In genomic region chr9:121298689-121299112, GRCh38 we compare ENCODE assay signal across 9 cellular contexts. TPM values are rescaled to one million over a fixed set of nuclear protein-coding genes. Genes with fewer than 3 reads are reported as not detected.
DNase-seq lines count a peak whose midpoint lies in the region; ATAC-seq, FAIRE-seq and TF ChIP-seq lines count a peak whose summit lies in the region.
"Had no signal": no experiment of that assay in that cellular context is flagged by ENCODE, and none has a peak within 500 bp of the region (broad histone marks: within the 10 kb centered on the region; RNA-seq: fewer than 3 reads in every experiment).

No MANE protein-coding gene starts in this region.

- H3K4me3 ChIP-seq in Panc1 (ENCODE audit: low read depth in 2 of 2, low read length in 2 of 2) (peak overlapping the region; percentile 43 to 62; a peak in 3 of 4 replicates), pancreas (peak overlapping the region in 1 of 4 donors; percentile 55)

- CTCF ChIA-PET in Calu3 (lab: Charles Lee) (no interaction called here), Panc1 (lab: Charles Lee) (interaction anchor here (1.3 kb wide), 1 partner anchor 21 kb away, joined by 4 read pairs; no protein-coding TSS in a partner anchor)

- BruUV-seq in Calu3 (replicated peaks; lab: Mats Ljungman, UMichigan) = no TSS peak
- no TSS peak for BruUV-seq in Panc1 (replicated peaks; lab: Mats Ljungman, UMichigan)

- TF ChIP-seq CTCF in Calu3 (IDR thresholded peaks at IDR 0.05; ENCODE audit: unreplicated experiment) = no peak
- no peak for TF ChIP-seq CTCF in Panc1 (IDR thresholded peaks at IDR 0.05)
- no peak for TF ChIP-seq CTCF in glutamatergic neuron (IDR thresholded peaks at IDR 0.05; ENCODE audit: partially characterized antibody, unreplicated experiment)
- TF ChIP-seq CTCF in pancreas (IDR thresholded peaks at IDR 0.05) = no peak

- H3K27ac Mint-ChIP-seq in Calu3 (ENCODE audit: unreplicated experiment) = no peak overlapping the region
- H3K27ac Mint-ChIP-seq in glutamatergic neuron (ENCODE audit: unreplicated experiment) = no peak overlapping the region

- H3K9me3 ChIP-seq in Panc1 (ENCODE audit: control insufficient read depth, insufficient read depth, low read depth, low read length) (no peaks in the 10 kb centered on the region), pancreas (no peaks in the 10 kb centered on the region)
- H3K9me3 ChIP-seq: SK-N-SH had no signal

- H3K27me3 Mint-ChIP-seq in Calu3 (ENCODE audit: unreplicated experiment) (no peaks in the 10 kb centered on the region), glutamatergic neuron (ENCODE audit: unreplicated experiment) (peaks cover 11% of the 10 kb centered on the region)

- 77 to 79% methylated on average over 1 of the region's 1 CpG for WGBS in pancreas, 2 donors

- H3K27ac ChIP-seq in Panc1 (ENCODE audit: low read length) (peak overlapping the region; percentile 91), pancreas (peak overlapping the region in 2 of 4 donors; percentile 57)

- POLR2A ChIA-PET in Panc1 (lab: Charles Lee) = no interaction called here

- intact Hi-C loops in Calu3 (cut with micrococcal nuclease; ENCODE audit: unreplicated experiment) = no loop called here
- intact Hi-C loops in Panc1 (cut with micrococcal nuclease; ENCODE audit: unreplicated experiment) = no loop called here
- intact Hi-C loops in pancreas (cut with DNase I) = no loop called here

- FAIRE-seq in pancreas (lab: Jason Lieb, UNC) = no peak

- in situ Hi-C loops in Panc1 (cut with HindIII; ENCODE audit: low pct_unique_long_range_greater_than_20kb, low sequenced_read_pairs) = no loop called here

- H3K27me3 ChIP-seq in Panc1 (ENCODE audit: control insufficient read depth, insufficient read depth, low read length) = no peaks in the 10 kb centered on the region
- no peaks in the 10 kb centered on the region for H3K27me3 ChIP-seq in pancreas

- H3K9me3 Mint-ChIP-seq in Calu3 (ENCODE audit: low read depth, unreplicated experiment) (no peaks in the 10 kb centered on the region), glutamatergic neuron (ENCODE audit: unreplicated experiment) (peaks cover 4% of the 10 kb centered on the region)

- H3K4me1 ChIP-seq in Panc1 (ENCODE audit: control insufficient read depth, insufficient read depth, low read length) (peaks cover 48% of the 10 kb centered on the region), pancreas (peaks cover 0 to 6% (median 0%) of the 10 kb centered on the region in 3 donors)

- DNase-seq in Calu3 (no peak), Panc1 (ENCODE audit: low read depth, low spot score) (no peak), glutamatergic neuron (no peak), pancreas (no peak), T1000 (lab: John Stamatoyannopoulos, UW) (no peak), DMS79 treated with DMSO at 0.1 percent for 48 hours (lab: John Stamatoyannopoulos, UW) (no peak)
- DNase-seq: SK-N-SH had no signal

- peaks cover 8% of the 10 kb centered on the region for H3K36me3 Mint-ChIP-seq in Calu3 (ENCODE audit: insufficient read depth, unreplicated experiment)
- H3K36me3 Mint-ChIP-seq in glutamatergic neuron (ENCODE audit: unreplicated experiment) = no peaks in the 10 kb centered on the region

- peaks cover 27% of the 10 kb centered on the region for H3K4me1 Mint-ChIP-seq in Calu3 (ENCODE audit: low read depth, unreplicated experiment)
- H3K4me1 Mint-ChIP-seq in glutamatergic neuron (ENCODE audit: low read depth, unreplicated experiment) = peaks cover 4% of the 10 kb centered on the region

- H3K36me3 ChIP-seq in Panc1 (ENCODE audit: control insufficient read depth, insufficient read depth, low read length) (no peaks in the 10 kb centered on the region), pancreas (no peaks in the 10 kb centered on the region)

- ATAC-seq in Panc1 (peak; percentile 48), pancreas (peak in 3 of 4 donors; percentile 15 to 29 (median 24)), HG03469 (IDR thresholded peaks at IDR 0.05; ENCODE audit: unreplicated experiment) (no peak), GM18520 (IDR thresholded peaks at IDR 0.05; ENCODE audit: unreplicated experiment) (no peak)

- H3K4me3 Mint-ChIP-seq in Calu3 (ENCODE audit: low read depth, unreplicated experiment) (peak overlapping the region; percentile 72), glutamatergic neuron (ENCODE audit: unreplicated experiment) (peak overlapping the region; percentile 60)

RNA-seq across cellular contexts. Expression of gene GSN, which starts 30.7 kb away (rescaled TPM):
- total RNA-seq in Calu3 (2022) (68.3 and 71.6 TPM in 2 replicates), Panc1 (2021; ENCODE audit: unreplicated experiment) (278 TPM), glutamatergic neuron (ENCODE audit: unreplicated experiment) (11.6 TPM), pancreas (100 to 1,000 TPM in 3 of 6 donors, 10 to 100 TPM in 3; 44.0 to 190 (median 97.8) TPM)
- polyA plus RNA-seq in Panc1 (2012; ENCODE audit: insufficient read length) = 483 TPM
- polyA plus RNA-seq in pancreas = 100 to 1,000 TPM; 154 to 193 TPM

Comparison
In these comparisons a context has a peak if more than half of its experiments do, and no peak if none do; other contexts are left out.
1. ATAC-seq: peak in Panc1 (single experiment) and pancreas (3 of 4); none in HG03469 (single experiment) and GM18520 (single experiment).